ENCODE assay signal across 2 cellular contexts in the genomic region with DNA sequence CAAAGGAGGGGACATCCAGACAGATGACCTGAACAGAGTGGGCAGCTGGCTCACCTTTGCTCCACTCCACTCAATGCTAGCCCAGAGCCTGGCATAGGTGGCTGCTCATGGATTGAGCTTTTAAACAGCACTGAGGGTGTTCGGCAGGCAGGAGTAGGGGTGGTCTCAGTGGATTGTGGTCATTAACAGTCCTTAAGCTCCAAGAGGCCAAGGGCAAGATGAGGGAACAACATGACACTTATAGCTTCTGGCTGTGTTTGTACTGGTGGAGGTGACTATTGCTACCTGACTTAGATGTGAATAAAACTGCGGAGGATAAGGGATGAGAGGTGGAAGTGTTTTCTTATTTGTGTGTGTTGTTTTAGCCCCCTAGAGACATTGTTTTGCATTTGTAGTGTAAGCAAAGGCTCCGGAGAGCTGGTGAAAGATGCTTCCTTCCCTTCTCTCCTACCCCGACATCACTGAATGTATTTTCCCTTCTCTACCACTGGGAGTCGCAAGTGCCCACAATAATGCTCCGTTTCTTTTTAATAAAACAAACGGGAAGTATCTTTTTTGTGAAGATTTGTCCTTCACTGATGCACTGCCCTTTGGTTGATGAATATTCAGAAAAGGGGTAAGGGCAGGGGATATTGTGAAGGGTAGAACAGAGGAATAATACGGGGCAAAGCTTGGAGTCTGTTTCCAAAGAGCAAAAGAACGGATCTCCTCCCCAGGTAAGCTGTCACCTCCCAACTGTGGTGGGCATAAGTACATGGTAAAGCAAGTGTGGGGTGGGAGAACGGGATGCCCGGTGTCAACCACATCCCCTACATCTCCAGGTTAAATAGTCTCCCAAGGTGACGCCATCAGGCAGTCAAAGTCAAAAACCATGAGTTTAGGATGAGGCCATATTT.
TF ChIP-seq lines count a peak whose summit lies in the region.

No MANE protein-coding gene starts in this region.

TF ChIP-seq in A549, 52 proteins besides CTCF, POLR2A, EP300 and RAD21:
- TF ChIP-seq SMC3 (IDR thresholded peaks at IDR 0.05), result peak; percentile 85
- no peak for TF ChIP-seq NFE2L2 (conservative IDR thresholded peaks at IDR 0.05; ENCODE audit: low read length)

TF ChIP-seq in endothelial cell of umbilical vein, 7 proteins besides CTCF, POLR2A, EP300 and RAD21:
- TF ChIP-seq FOS (IDR thresholded peaks at IDR 0.05; ENCODE audit: borderline replicate concordance, insufficient read depth, low read length) (no peak), POLR2AphosphoS5 (IDR thresholded peaks at IDR 0.05; ENCODE audit: insufficient read depth, low read depth, low read length) (no peak), MYC (IDR thresholded peaks at IDR 0.05; ENCODE audit: low read depth, low read length) (no peak), EZH2 (IDR thresholded peaks at IDR 0.05; ENCODE audit: borderline replicate concordance, low read depth, low read length, severe bottlenecking) (no peak), GATA2 (IDR thresholded peaks at IDR 0.05; ENCODE audit: insufficient read depth, insufficient read length, low read depth, low read length) (no peak), JUN (IDR thresholded peaks at IDR 0.05; ENCODE audit: borderline replicate concordance, insufficient read depth, insufficient read length, low read depth) (no peak)
- TF ChIP-seq, protein P1, sequence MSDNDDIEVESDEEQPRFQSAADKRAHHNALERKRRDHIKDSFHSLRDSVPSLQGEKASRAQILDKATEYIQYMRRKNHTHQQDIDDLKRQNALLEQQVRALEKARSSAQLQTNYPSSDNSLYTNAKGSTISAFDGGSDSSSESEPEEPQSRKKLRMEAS (IDR thresholded peaks at IDR 0.05; ENCODE audit: insufficient read depth, insufficient read length), result no peak
